ENCODE assay signal across 13 cellular contexts in genomic region chr9:72383978-72384709, GRCh38. TPM values are rescaled to one million over a fixed set of nuclear protein-coding genes. Genes with fewer than 3 reads are reported as not detected.
DNase-seq lines count a peak whose midpoint lies in the region; FAIRE-seq and TF ChIP-seq lines count a peak whose summit lies in the region.
"Had no signal": no experiment of that assay in that cellular context is flagged by ENCODE, and none has a peak within 500 bp of the region (broad histone marks: within the 10 kb centered on the region; RNA-seq: fewer than 3 reads in every experiment).

No MANE protein-coding gene starts in this region.

- peak overlapping the region; percentile 69 for H3K4me2 ChIP-seq in astrocyte (ENCODE audit: low read length)

- DNase-seq in ACHN (peak; percentile 44), HCEC 1CT (peak; percentile 97), astrocyte (ENCODE audit: low read depth) (peak; percentile 98), iris pigment epithelial cell (ENCODE audit: low read depth) (peak; percentile 98), NCI-H1105 (lab: John Stamatoyannopoulos, UW) (no peak), mesenteric fat pad (ENCODE audit: low spot score) (no peak), NCI-H187 treated with DMSO at 0.1 percent for 48 hours (lab: John Stamatoyannopoulos, UW) (no peak), GF-D8 (lab: John Stamatoyannopoulos, UW) (no peak)
- DNase-seq: activated CD8-positive, alpha-beta memory T cell treated with anti-CD3 and anti-CD28 coated beads, Interleukin-2, amount 50 U/mL, for 48 hours; aorta; CD4-positive, CD25-positive, alpha-beta regulatory T cell; Right ventricle myocardium superior had no signal

- H3K9me3 Mint-ChIP-seq in astrocyte (ENCODE audit: unreplicated experiment): no peaks in the 10 kb centered on the region
- H3K9me3 Mint-ChIP-seq: CD4-positive, CD25-positive, alpha-beta regulatory T cell had no signal

- peak overlapping the region; percentile 79 for H3K27ac Mint-ChIP-seq in astrocyte (ENCODE audit: unreplicated experiment)
- H3K27ac Mint-ChIP-seq: CD4-positive, CD25-positive, alpha-beta regulatory T cell had no signal

- H3K4me3 Mint-ChIP-seq in astrocyte (ENCODE audit: unreplicated experiment): no peak overlapping the region
- H3K4me3 Mint-ChIP-seq: CD4-positive, CD25-positive, alpha-beta regulatory T cell had no signal

- no peaks in the 10 kb centered on the region for H3K9me3 ChIP-seq in astrocyte (ENCODE audit: insufficient read depth, low read depth, low read length)

- peak overlapping the region; percentile 65 for H3K27ac ChIP-seq in astrocyte (ENCODE audit: low read depth, low read length)

- H3K36me3 Mint-ChIP-seq in astrocyte (ENCODE audit: low read depth, unreplicated experiment): no peaks in the 10 kb centered on the region
- H3K36me3 Mint-ChIP-seq: CD4-positive, CD25-positive, alpha-beta regulatory T cell had no signal

- H2AFZ ChIP-seq in astrocyte (ENCODE audit: low read depth, low read length): no peak overlapping the region

- H3K4me1 Mint-ChIP-seq in astrocyte (ENCODE audit: low read depth, unreplicated experiment): peaks cover 20% of the 10 kb centered on the region

- TF ChIP-seq CTCF in astrocyte (IDR thresholded peaks at IDR 0.05; ENCODE audit: insufficient read depth, low read depth, low read length): no peak

- H3K36me3 ChIP-seq in astrocyte (ENCODE audit: insufficient read depth, low read length): no peaks in the 10 kb centered on the region

- H3K27me3 Mint-ChIP-seq in astrocyte (ENCODE audit: low read depth, unreplicated experiment): no peaks in the 10 kb centered on the region
- H3K27me3 Mint-ChIP-seq: CD4-positive, CD25-positive, alpha-beta regulatory T cell had no signal

- peaks cover 12% of the 10 kb centered on the region for H3K4me1 ChIP-seq in astrocyte (ENCODE audit: insufficient read depth, low read length)

- no peaks in the 10 kb centered on the region for H3K27me3 ChIP-seq in astrocyte (ENCODE audit: insufficient read depth, low read length)

- H4K20me1 ChIP-seq in astrocyte (ENCODE audit: insufficient read depth, low read length): no peaks in the 10 kb centered on the region

- peak overlapping the region; percentile 40 for H3K9ac ChIP-seq in astrocyte (ENCODE audit: low read length)

- FAIRE-seq in astrocyte (lab: Jason Lieb, UNC): peak; percentile 98
- FAIRE-seq: endometrium had no signal

- no peak overlapping the region for H3K4me3 ChIP-seq in astrocyte (ENCODE audit: insufficient read depth, low read depth, low read length)

- no peaks in the 10 kb centered on the region for H3K79me2 ChIP-seq in astrocyte (ENCODE audit: insufficient read depth, low read length)

- in situ Hi-C loops in ACHN (cut with HindIII; ENCODE audit: low pct_ligation_motif_present, low pct_unique_long_range_greater_than_20kb, low sequenced_read_pairs): no loop called here

RNA-seq across cellular contexts. Expression of gene ZFAND5, which starts 19.1 kb away (rescaled TPM):
- total RNA-seq in astrocyte: 167 and 181 TPM in 2 replicates
- total RNA-seq in mesenteric fat pad: 377 TPM

Comparison
In these comparisons a context has a peak if more than half of its experiments do, and no peak if none do; other contexts are left out.
1. DNase-seq: peak in ACHN (single experiment), HCEC 1CT (single experiment), astrocyte (single experiment) and iris pigment epithelial cell (single experiment); none in NCI-H1105 (single experiment), mesenteric fat pad (single experiment), NCI-H187 treated with DMSO at 0.1 percent for 48 hours (single experiment) and GF-D8 (single experiment).